In the genomic region with DNA sequence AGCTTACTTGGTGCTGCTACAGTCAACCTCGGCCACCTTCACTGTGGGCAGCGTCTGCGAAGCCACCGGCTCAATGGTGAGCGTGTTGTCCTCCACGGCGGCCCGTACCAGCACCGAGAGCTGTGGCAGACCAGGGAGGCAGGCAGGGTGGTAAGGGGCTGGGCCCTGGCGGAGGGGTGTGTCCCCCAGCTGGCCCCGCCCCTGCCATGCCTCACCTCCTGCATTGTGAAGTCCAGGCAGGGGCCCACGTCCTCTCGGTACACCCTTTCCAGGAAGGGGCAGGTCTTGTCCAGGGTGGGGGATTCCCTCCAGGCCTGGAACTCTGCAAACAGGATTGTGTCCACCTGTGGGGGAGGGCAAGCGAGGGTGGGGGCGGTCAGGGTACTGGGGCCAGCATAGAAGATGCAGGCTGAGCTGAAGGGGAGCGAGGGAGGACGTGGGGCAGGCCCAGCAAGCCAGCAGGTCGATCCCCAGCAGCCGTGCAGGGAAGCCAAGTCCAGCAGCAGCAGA, we compare ENCODE assay signal across 1 cellular context.
TF ChIP-seq lines count a peak whose summit lies in the region.

No MANE protein-coding gene starts in this region.

TF ChIP-seq in HepG2, 621 proteins besides CTCF, POLR2A, EP300 and RAD21 (continued from another document and continues in another):
- TF ChIP-seq, protein P1, sequence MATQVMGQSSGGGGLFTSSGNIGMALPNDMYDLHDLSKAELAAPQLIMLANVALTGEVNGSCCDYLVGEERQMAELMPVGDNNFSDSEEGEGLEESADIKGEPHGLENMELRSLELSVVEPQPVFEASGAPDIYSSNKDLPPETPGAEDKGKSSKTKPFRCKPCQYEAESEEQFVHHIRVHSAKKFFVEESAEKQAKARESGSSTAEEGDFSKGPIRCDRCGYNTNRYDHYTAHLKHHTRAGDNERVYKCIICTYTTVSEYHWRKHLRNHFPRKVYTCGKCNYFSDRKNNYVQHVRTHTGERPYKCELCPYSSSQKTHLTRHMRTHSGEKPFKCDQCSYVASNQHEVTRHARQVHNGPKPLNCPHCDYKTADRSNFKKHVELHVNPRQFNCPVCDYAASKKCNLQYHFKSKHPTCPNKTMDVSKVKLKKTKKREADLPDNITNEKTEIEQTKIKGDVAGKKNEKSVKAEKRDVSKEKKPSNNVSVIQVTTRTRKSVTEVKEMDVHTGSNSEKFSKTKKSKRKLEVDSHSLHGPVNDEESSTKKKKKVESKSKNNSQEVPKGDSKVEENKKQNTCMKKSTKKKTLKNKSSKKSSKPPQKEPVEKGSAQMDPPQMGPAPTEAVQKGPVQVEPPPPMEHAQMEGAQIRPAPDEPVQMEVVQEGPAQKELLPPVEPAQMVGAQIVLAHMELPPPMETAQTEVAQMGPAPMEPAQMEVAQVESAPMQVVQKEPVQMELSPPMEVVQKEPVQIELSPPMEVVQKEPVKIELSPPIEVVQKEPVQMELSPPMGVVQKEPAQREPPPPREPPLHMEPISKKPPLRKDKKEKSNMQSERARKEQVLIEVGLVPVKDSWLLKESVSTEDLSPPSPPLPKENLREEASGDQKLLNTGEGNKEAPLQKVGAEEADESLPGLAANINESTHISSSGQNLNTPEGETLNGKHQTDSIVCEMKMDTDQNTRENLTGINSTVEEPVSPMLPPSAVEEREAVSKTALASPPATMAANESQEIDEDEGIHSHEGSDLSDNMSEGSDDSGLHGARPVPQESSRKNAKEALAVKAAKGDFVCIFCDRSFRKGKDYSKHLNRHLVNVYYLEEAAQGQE (IDR thresholded peaks at IDR 0.05; ENCODE audit: borderline replicate concordance in 1 of 2, low read depth in 1 of 2, low read length in 2 of 2) = no peak
- TF ChIP-seq CREB1 (IDR thresholded peaks at IDR 0.05) (no peak), CREB1 (CRISPR knock-in tag; IDR thresholded peaks at IDR 0.05) (no peak), ZNF251 (CRISPR knock-in tag; IDR thresholded peaks at IDR 0.05) (no peak), GABPA (IDR thresholded peaks at IDR 0.05; ENCODE audit: low read depth, low read length) (no peak), GABPA (CRISPR knock-in tag; IDR thresholded peaks at IDR 0.05; ENCODE audit: low read depth) (no peak), CC2D1A (CRISPR knock-in tag; IDR thresholded peaks at IDR 0.05) (no peak), SRSF1 (optimal IDR thresholded peaks at IDR 0.05; ENCODE audit: low read depth, low read length) (no peak), ZFAT (CRISPR knock-in tag; conservative IDR thresholded peaks at IDR 0.05) (no peak), MEIS2 (CRISPR knock-in tag; IDR thresholded peaks at IDR 0.05) (no peak), SAFB2 (CRISPR knock-in tag; IDR thresholded peaks at IDR 0.05; ENCODE audit: borderline replicate concordance, low read depth) (no peak), KLF11 (CRISPR knock-in tag; IDR thresholded peaks at IDR 0.05) (no peak), GATA4 (IDR thresholded peaks at IDR 0.05; ENCODE audit: borderline replicate concordance, low read depth) (no peak), TMF1 (CRISPR knock-in tag; IDR thresholded peaks at IDR 0.05; ENCODE audit: low read depth) (no peak), RAD51 (IDR thresholded peaks at IDR 0.05; ENCODE audit: borderline replicate concordance) (no peak), HDAC6 (IDR thresholded peaks at IDR 0.05; ENCODE audit: low read depth, low read length) (no peak), HNRNPK (IDR thresholded peaks at IDR 0.05; ENCODE audit: low read depth, low read length, poor library complexity, severe bottlenecking) (no peak), ZNF3 (CRISPR knock-in tag; IDR thresholded peaks at IDR 0.05) (no peak), ZNF138 (CRISPR knock-in tag; IDR thresholded peaks at IDR 0.05; ENCODE audit: low read depth) (no peak), ZNF678 (CRISPR knock-in tag; IDR thresholded peaks at IDR 0.05) (peak; percentile 40; the same call in 1 of the 2 replicates), ZNF652 (CRISPR knock-in tag; IDR thresholded peaks at IDR 0.05; ENCODE audit: borderline replicate concordance, low read depth) (no peak), ZBTB21 (CRISPR knock-in tag; IDR thresholded peaks at IDR 0.05) (no peak), ZNF713 (CRISPR knock-in tag; IDR thresholded peaks at IDR 0.05) (no peak), KLF16 (CRISPR knock-in tag; IDR thresholded peaks at IDR 0.05) (no peak), ZFYVE20 (CRISPR knock-in tag; IDR thresholded peaks at IDR 0.05; ENCODE audit: borderline replicate concordance, low read depth) (no peak), MATR3 (CRISPR knock-in tag; IDR thresholded peaks at IDR 0.05) (no peak), ZNF33A (CRISPR knock-in tag; IDR thresholded peaks at IDR 0.05; ENCODE audit: borderline replicate concordance) (no peak), ZNF724P (CRISPR knock-in tag; IDR thresholded peaks at IDR 0.05; ENCODE audit: borderline replicate concordance) (no peak), CAMTA2 (CRISPR knock-in tag; IDR thresholded peaks at IDR 0.05; ENCODE audit: borderline replicate concordance) (no peak), ZNF235 (CRISPR knock-in tag; IDR thresholded peaks at IDR 0.05; ENCODE audit: borderline replicate concordance) (no peak), MEIS1 (CRISPR knock-in tag; IDR thresholded peaks at IDR 0.05; ENCODE audit: borderline replicate concordance) (peak; percentile 75; the same call in 1 of the 2 replicates), ZZZ3 (CRISPR knock-in tag; IDR thresholded peaks at IDR 0.05; ENCODE audit: borderline replicate concordance) (0 out of 2 replicates have a peak, but pooled peaks have one; percentile 66), BRD4 (CRISPR knock-in tag; IDR thresholded peaks at IDR 0.05) (no peak), ZNF430 (CRISPR knock-in tag; IDR thresholded peaks at IDR 0.05) (no peak), STAT5B (CRISPR knock-in tag; IDR thresholded peaks at IDR 0.05) (no peak), RFXANK (CRISPR knock-in tag; IDR thresholded peaks at IDR 0.05) (no peak), ZNF7 (CRISPR knock-in tag; IDR thresholded peaks at IDR 0.05) (no peak), TGIF2 (CRISPR knock-in tag; IDR thresholded peaks at IDR 0.05) (no peak), MAF1 (CRISPR knock-in tag; IDR thresholded peaks at IDR 0.05; ENCODE audit: borderline replicate concordance) (no peak), SNAPC2 (CRISPR knock-in tag; IDR thresholded peaks at IDR 0.05) (no peak), ZNF143 (CRISPR knock-in tag; IDR thresholded peaks at IDR 0.05) (no peak)
- TF ChIP-seq, protein P2, sequence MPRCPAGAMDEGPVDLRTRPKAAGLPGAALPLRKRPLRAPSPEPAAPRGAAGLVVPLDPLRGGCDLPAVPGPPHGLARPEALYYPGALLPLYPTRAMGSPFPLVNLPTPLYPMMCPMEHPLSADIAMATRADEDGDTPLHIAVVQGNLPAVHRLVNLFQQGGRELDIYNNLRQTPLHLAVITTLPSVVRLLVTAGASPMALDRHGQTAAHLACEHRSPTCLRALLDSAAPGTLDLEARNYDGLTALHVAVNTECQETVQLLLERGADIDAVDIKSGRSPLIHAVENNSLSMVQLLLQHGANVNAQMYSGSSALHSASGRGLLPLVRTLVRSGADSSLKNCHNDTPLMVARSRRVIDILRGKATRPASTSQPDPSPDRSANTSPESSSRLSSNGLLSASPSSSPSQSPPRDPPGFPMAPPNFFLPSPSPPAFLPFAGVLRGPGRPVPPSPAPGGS (CRISPR knock-in tag; IDR thresholded peaks at IDR 0.05) = peak; percentile 66; the same call in 1 of the 2 replicates
- TF ChIP-seq, protein P3, sequence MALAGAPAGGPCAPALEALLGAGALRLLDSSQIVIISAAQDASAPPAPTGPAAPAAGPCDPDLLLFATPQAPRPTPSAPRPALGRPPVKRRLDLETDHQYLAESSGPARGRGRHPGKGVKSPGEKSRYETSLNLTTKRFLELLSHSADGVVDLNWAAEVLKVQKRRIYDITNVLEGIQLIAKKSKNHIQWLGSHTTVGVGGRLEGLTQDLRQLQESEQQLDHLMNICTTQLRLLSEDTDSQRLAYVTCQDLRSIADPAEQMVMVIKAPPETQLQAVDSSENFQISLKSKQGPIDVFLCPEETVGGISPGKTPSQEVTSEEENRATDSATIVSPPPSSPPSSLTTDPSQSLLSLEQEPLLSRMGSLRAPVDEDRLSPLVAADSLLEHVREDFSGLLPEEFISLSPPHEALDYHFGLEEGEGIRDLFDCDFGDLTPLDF (CRISPR knock-in tag; IDR thresholded peaks at IDR 0.05) = no peak
- TF ChIP-seq, protein P4, sequence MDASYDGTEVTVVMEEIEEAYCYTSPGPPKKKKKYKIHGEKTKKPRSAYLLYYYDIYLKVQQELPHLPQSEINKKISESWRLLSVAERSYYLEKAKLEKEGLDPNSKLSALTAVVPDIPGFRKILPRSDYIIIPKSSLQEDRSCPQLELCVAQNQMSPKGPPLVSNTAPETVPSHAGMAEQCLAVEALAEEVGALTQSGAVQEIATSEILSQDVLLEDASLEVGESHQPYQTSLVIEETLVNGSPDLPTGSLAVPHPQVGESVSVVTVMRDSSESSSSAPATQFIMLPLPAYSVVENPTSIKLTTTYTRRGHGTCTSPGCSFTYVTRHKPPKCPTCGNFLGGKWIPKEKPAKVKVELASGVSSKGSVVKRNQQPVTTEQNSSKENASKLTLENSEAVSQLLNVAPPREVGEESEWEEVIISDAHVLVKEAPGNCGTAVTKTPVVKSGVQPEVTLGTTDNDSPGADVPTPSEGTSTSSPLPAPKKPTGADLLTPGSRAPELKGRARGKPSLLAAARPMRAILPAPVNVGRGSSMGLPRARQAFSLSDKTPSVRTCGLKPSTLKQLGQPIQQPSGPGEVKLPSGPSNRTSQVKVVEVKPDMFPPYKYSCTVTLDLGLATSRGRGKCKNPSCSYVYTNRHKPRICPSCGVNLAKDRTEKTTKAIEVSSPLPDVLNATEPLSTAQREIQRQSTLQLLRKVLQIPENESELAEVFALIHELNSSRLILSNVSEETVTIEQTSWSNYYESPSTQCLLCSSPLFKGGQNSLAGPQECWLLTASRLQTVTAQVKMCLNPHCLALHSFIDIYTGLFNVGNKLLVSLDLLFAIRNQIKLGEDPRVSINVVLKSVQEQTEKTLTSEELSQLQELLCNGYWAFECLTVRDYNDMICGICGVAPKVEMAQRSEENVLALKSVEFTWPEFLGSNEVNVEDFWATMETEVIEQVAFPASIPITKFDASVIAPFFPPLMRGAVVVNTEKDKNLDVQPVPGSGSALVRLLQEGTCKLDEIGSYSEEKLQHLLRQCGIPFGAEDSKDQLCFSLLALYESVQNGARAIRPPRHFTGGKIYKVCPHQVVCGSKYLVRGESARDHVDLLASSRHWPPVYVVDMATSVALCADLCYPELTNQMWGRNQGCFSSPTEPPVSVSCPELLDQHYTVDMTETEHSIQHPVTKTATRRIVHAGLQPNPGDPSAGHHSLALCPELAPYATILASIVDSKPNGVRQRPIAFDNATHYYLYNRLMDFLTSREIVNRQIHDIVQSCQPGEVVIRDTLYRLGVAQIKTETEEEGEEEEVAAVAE (CRISPR knock-in tag; IDR thresholded peaks at IDR 0.05; ENCODE audit: borderline replicate concordance) = no peak
- TF ChIP-seq, protein P5, sequence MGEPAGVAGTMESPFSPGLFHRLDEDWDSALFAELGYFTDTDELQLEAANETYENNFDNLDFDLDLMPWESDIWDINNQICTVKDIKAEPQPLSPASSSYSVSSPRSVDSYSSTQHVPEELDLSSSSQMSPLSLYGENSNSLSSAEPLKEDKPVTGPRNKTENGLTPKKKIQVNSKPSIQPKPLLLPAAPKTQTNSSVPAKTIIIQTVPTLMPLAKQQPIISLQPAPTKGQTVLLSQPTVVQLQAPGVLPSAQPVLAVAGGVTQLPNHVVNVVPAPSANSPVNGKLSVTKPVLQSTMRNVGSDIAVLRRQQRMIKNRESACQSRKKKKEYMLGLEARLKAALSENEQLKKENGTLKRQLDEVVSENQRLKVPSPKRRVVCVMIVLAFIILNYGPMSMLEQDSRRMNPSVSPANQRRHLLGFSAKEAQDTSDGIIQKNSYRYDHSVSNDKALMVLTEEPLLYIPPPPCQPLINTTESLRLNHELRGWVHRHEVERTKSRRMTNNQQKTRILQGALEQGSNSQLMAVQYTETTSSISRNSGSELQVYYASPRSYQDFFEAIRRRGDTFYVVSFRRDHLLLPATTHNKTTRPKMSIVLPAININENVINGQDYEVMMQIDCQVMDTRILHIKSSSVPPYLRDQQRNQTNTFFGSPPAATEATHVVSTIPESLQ (CRISPR knock-in tag; conservative IDR thresholded peaks at IDR 0.05) = no peak
- TF ChIP-seq, protein P6, sequence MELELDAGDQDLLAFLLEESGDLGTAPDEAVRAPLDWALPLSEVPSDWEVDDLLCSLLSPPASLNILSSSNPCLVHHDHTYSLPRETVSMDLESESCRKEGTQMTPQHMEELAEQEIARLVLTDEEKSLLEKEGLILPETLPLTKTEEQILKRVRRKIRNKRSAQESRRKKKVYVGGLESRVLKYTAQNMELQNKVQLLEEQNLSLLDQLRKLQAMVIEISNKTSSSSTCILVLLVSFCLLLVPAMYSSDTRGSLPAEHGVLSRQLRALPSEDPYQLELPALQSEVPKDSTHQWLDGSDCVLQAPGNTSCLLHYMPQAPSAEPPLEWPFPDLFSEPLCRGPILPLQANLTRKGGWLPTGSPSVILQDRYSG (CRISPR knock-in tag; IDR thresholded peaks at IDR 0.05) = no peak
- TF ChIP-seq, protein P7, sequence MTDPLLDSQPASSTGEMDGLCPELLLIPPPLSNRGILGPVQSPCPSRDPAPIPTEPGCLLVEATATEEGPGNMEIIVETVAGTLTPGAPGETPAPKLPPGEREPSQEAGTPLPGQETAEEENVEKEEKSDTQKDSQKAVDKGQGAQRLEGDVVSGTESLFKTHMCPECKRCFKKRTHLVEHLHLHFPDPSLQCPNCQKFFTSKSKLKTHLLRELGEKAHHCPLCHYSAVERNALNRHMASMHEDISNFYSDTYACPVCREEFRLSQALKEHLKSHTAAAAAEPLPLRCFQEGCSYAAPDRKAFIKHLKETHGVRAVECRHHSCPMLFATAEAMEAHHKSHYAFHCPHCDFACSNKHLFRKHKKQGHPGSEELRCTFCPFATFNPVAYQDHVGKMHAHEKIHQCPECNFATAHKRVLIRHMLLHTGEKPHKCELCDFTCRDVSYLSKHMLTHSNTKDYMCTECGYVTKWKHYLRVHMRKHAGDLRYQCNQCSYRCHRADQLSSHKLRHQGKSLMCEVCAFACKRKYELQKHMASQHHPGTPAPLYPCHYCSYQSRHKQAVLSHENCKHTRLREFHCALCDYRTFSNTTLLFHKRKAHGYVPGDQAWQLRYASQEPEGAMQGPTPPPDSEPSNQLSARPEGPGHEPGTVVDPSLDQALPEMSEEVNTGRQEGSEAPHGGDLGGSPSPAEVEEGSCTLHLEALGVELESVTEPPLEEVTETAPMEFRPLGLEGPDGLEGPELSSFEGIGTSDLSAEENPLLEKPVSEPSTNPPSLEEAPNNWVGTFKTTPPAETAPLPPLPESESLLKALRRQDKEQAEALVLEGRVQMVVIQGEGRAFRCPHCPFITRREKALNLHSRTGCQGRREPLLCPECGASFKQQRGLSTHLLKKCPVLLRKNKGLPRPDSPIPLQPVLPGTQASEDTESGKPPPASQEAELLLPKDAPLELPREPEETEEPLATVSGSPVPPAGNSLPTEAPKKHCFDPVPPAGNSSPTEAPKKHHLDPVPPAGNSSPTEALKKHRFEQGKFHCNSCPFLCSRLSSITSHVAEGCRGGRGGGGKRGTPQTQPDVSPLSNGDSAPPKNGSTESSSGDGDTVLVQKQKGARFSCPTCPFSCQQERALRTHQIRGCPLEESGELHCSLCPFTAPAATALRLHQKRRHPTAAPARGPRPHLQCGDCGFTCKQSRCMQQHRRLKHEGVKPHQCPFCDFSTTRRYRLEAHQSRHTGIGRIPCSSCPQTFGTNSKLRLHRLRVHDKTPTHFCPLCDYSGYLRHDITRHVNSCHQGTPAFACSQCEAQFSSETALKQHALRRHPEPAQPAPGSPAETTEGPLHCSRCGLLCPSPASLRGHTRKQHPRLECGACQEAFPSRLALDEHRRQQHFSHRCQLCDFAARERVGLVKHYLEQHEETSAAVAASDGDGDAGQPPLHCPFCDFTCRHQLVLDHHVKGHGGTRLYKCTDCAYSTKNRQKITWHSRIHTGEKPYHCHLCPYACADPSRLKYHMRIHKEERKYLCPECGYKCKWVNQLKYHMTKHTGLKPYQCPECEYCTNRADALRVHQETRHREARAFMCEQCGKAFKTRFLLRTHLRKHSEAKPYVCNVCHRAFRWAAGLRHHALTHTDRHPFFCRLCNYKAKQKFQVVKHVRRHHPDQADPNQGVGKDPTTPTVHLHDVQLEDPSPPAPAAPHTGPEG (CRISPR knock-in tag; IDR thresholded peaks at IDR 0.05) = no peak
